ENCODE assay signal across 23 cellular contexts in the genomic region with DNA sequence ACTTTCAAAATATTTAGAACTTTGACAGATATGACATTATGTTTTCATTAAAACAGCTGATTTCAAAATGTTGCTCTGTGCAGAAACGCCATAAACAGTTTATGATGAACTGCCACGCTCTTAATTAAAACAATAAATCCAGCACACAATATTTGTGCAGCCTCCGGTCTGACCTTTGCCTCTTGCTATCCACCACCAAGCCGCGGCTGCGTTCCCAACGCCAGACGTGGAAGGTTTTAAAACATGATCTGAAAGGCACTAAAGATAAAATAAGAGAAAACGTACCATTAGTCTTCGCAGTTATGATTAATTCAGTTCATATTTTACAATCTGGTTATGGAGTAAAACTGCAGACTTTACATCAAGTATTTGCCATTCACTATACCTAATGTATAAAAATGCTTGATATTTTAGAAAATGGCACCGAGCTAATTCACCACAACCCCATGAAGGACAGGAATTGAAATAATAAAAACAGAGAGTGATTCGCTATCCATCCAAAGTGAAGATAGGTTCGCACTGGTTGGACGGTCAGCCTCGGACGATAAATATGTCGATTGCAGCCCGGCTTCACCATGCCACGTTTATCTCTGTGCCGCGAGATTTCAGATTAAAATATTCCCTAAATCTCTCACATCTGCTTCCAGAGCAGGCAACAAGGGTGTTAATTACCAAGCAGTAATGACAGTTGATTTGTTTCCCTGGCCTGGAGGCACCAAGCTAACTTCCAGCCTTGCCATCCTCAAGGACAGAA.
DNase-seq lines count a peak whose midpoint lies in the region; ATAC-seq, FAIRE-seq and TF ChIP-seq lines count a peak whose summit lies in the region.
"Had no signal": no experiment of that assay in that cellular context is flagged by ENCODE, and none has a peak within 500 bp of the region (broad histone marks: within the 10 kb centered on the region; RNA-seq: fewer than 3 reads in every experiment).

No MANE protein-coding gene starts in this region.

- 52 to 67% (median 59%) methylated on average over 21 of the region's 21 CpGs for WGBS in small intestine, 3 donors

- no peaks in the 10 kb centered on the region for H3K36me3 ChIP-seq in small intestine (ENCODE audit: control insufficient read depth in 2 of 2, insufficient read depth in 2 of 2, low read length in 2 of 2)
- H3K36me3 ChIP-seq: BLaER1 had no signal

- peaks cover 4% of the 10 kb centered on the region for H3K27me3 Mint-ChIP-seq in activated T-cell treated with anti-CD3 and anti-CD28 coated beads, Interleukin-2, amount 50 U/mL, for 4 hours (ENCODE audit: low read depth)

- no peak overlapping the region for H3K27ac ChIP-seq in small intestine (ENCODE audit: low read depth in 1 of 2, low read length in 1 of 2)
- H3K27ac ChIP-seq: BLaER1, C4-2B had no signal

- no peak overlapping the region for H3K4me3 Mint-ChIP-seq in activated T-cell treated with anti-CD3 and anti-CD28 coated beads, Interleukin-2, amount 50 U/mL, for 4 hours
- H3K4me3 Mint-ChIP-seq: B cell; CD4-positive, CD25-positive, alpha-beta regulatory T cell; CD8-positive, alpha-beta T cell had no signal

- no peak for ATAC-seq in GM21390 (IDR thresholded peaks at IDR 0.05; ENCODE audit: unreplicated experiment)
- ATAC-seq in activated T-cell treated with anti-CD3 and anti-CD28 coated beads, Interleukin-2, amount 50 U/mL, for 4 hours, result no peak
- ATAC-seq: CD8-positive, alpha-beta T cell; GM12878 had no signal

- TF ChIP-seq CTCF in fibroblast of villous mesenchyme (IDR thresholded peaks at IDR 0.05; ENCODE audit: insufficient read depth, low read depth, low read length), result no peak

- FAIRE-seq in endometrium (lab: Jason Lieb, UNC) (peak; percentile 91), small intestine (lab: Jason Lieb, UNC) (no peak)
- FAIRE-seq: D721Med, GM12878, GM19239, H1 had no signal

- no peaks in the 10 kb centered on the region for H3K27me3 ChIP-seq in small intestine (ENCODE audit: control insufficient read depth in 2 of 2, insufficient read depth in 2 of 2, low read length in 2 of 2)
- H3K27me3 ChIP-seq: BLaER1 had no signal

- H3K9me3 Mint-ChIP-seq in activated T-cell treated with anti-CD3 and anti-CD28 coated beads, Interleukin-2, amount 50 U/mL, for 4 hours, result no peaks in the 10 kb centered on the region
- H3K9me3 Mint-ChIP-seq: CD4-positive, CD25-positive, alpha-beta regulatory T cell; CD8-positive, alpha-beta T cell had no signal

- no peaks in the 10 kb centered on the region for H3K4me1 ChIP-seq in small intestine (ENCODE audit: control insufficient read depth in 2 of 2, insufficient read depth in 1 of 2, low read depth in 1 of 2, low read length in 1 of 2)
- H3K4me1 ChIP-seq: BLaER1 had no signal

- no peaks in the 10 kb centered on the region for H3K4me1 Mint-ChIP-seq in activated T-cell treated with anti-CD3 and anti-CD28 coated beads, Interleukin-2, amount 50 U/mL, for 4 hours (ENCODE audit: low read depth)
- H3K4me1 Mint-ChIP-seq: B cell; CD4-positive, CD25-positive, alpha-beta regulatory T cell had no signal

- H3K36me3 Mint-ChIP-seq in activated T-cell treated with anti-CD3 and anti-CD28 coated beads, Interleukin-2, amount 50 U/mL, for 4 hours (ENCODE audit: insufficient read depth), result no peaks in the 10 kb centered on the region
- H3K36me3 Mint-ChIP-seq: CD4-positive, CD25-positive, alpha-beta regulatory T cell; CD8-positive, alpha-beta T cell had no signal

- no peak overlapping the region for H3K4me3 ChIP-seq in fibroblast of villous mesenchyme (ENCODE audit: low read depth, low read length)
- H3K4me3 ChIP-seq in small intestine (ENCODE audit: low read depth in 1 of 2, low read length in 2 of 2), result no peak overlapping the region
- H3K4me3 ChIP-seq: BLaER1, GM12878 had no signal

- DNase-seq in fibroblast of villous mesenchyme (ENCODE audit: low read depth) (peak; percentile 17), mesenteric fat pad (ENCODE audit: low spot score) (peak; percentile 64), small intestine (peak; percentile 12), GOT3 (lab: John Stamatoyannopoulos, UW) (no peak), COLO668 (lab: John Stamatoyannopoulos, UW; ENCODE audit: unreplicated experiment) (no peak)
- DNase-seq in activated T-cell treated with anti-CD3 and anti-CD28 coated beads, Interleukin-2, amount 50 U/mL, for 4 hours, result no peak
- DNase-seq: CD4-positive, CD25-positive, alpha-beta regulatory T cell; CD8-positive, alpha-beta T cell; DMS 273 treated with DMSO at 0.1 percent for 48 hours; DMS79; EL; GDM1; H7; HCEC 1CT had no signal

- no peaks in the 10 kb centered on the region for H3K9me3 ChIP-seq in small intestine (ENCODE audit: control insufficient read depth, low read depth)
- H3K9me3 ChIP-seq: BLaER1 had no signal

Comparison
In these comparisons a context has a peak if more than half of its experiments do, and no peak if none do; other contexts are left out.
1. DNase-seq: peak in fibroblast of villous mesenchyme (single experiment), mesenteric fat pad (single experiment) and small intestine (single experiment); none in GOT3 (single experiment), COLO668 (single experiment) and activated T-cell treated with anti-CD3 and anti-CD28 coated beads, Interleukin-2, amount 50 U/mL, for 4 hours (single experiment).